23 cellular contexts compared by ENCODE assay signal in the genomic region with DNA sequence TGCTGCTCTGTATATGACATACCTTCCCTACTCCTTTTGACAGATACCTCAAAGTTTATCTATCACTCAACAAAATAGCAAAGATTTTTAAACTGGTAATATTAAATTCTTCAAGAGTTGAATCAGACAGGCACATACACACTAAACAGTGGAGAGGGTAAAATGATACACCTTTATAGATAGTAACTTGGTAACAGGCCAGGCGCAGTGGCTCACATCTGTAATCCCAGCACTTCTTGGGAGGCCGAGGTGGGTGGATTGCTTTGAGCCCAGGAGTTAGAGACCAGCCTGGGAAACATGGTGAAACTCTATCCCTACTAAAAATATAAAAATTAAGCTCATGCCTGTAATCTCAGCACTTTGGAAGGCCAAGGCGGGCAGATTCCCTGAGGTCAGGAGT. TPM values are rescaled to one million over a fixed set of nuclear protein-coding genes. Genes with fewer than 3 reads are reported as not detected.
DNase-seq lines count a peak whose midpoint lies in the region; ATAC-seq and TF ChIP-seq lines count a peak whose summit lies in the region.
"Had no signal": no experiment of that assay in that cellular context is flagged by ENCODE, and none has a peak within 500 bp of the region (broad histone marks: within the 10 kb centered on the region; RNA-seq: fewer than 3 reads in every experiment).

No MANE protein-coding gene starts in this region.

- H3K4me3 Mint-ChIP-seq in endodermal cell: no peak overlapping the region
- H3K4me3 Mint-ChIP-seq in stimulated activated effector memory CD8-positive, alpha-beta T cell treated with anti-CD3 and anti-CD28 coated beads, Interleukin-12 subunit alpha, Interleukin-12 subunit beta, amount 100 ng/mL, for 72 hours: no peak overlapping the region
- H3K4me3 Mint-ChIP-seq: B cell, GM23338 had no signal

- no peak for TF ChIP-seq CTCF in endodermal cell (conservative IDR thresholded peaks at IDR 0.05)

- H3K27me3 ChIP-seq in endodermal cell (ENCODE audit: control insufficient read depth, insufficient read depth, low read length, poor library complexity, severe bottlenecking): no peaks in the 10 kb centered on the region
- H3K27me3 ChIP-seq in effector memory CD4-positive, alpha-beta T cell (replicated peaks; ENCODE audit: control insufficient read depth, insufficient read depth, low read length, poor library complexity, severe bottlenecking): no peaks in the 10 kb centered on the region

- no peaks in the 10 kb centered on the region for H3K27me3 Mint-ChIP-seq in endodermal cell (ENCODE audit: insufficient read depth)
- H3K27me3 Mint-ChIP-seq: B cell had no signal

- H3K36me3 Mint-ChIP-seq in endodermal cell (ENCODE audit: low read depth): peaks cover 4% of the 10 kb centered on the region
- H3K36me3 Mint-ChIP-seq in stimulated activated effector memory CD8-positive, alpha-beta T cell treated with anti-CD3 and anti-CD28 coated beads, Interleukin-12 subunit alpha, Interleukin-12 subunit beta, amount 100 ng/mL, for 72 hours: peaks cover 18% of the 10 kb centered on the region

- H3K9me3 Mint-ChIP-seq in endodermal cell: no peaks in the 10 kb centered on the region
- no peaks in the 10 kb centered on the region for H3K9me3 Mint-ChIP-seq in stimulated activated effector memory CD8-positive, alpha-beta T cell treated with anti-CD3 and anti-CD28 coated beads, Interleukin-12 subunit alpha, Interleukin-12 subunit beta, amount 100 ng/mL, for 72 hours
- H3K9me3 Mint-ChIP-seq: GM23338 had no signal

- no peak for ATAC-seq in stimulated activated effector memory CD8-positive, alpha-beta T cell treated with anti-CD3 and anti-CD28 coated beads, Interleukin-12 subunit alpha, Interleukin-12 subunit beta, amount 100 ng/mL, for 72 hours
- no peak for ATAC-seq in GM19351 (IDR thresholded peaks at IDR 0.05; ENCODE audit: unreplicated experiment)
- no peak for ATAC-seq in HG03460 (IDR thresholded peaks at IDR 0.05; ENCODE audit: unreplicated experiment)
- ATAC-seq: GM23338, PC-3, SK-N-SH treated with all-trans-retinoic acid at 6 μM for 48 hours had no signal

- no peak overlapping the region for H3K9ac ChIP-seq in endodermal cell (ENCODE audit: extremely low read depth, low read length, poor library complexity, severe bottlenecking)

- DNase-seq in DMS 273 (lab: John Stamatoyannopoulos, UW; ENCODE audit: unreplicated experiment) (peak; percentile 16), DMS 273 treated with DMSO at 0.1 percent for 48 hours (lab: John Stamatoyannopoulos, UW) (no peak), Daoy (ENCODE audit: low read depth) (peak; percentile 33), endodermal cell (no peak)
- DNase-seq in stimulated activated effector memory CD8-positive, alpha-beta T cell treated with anti-CD3 and anti-CD28 coated beads, Interleukin-12 subunit alpha, Interleukin-12 subunit beta, amount 100 ng/mL, for 72 hours (ENCODE audit: low spot score in 2 of 2): no peak
- DNase-seq in effector memory CD4-positive, alpha-beta T cell: no peak
- DNase-seq: Calu3; KBM-7; NCI-H1105 treated with DMSO at 0.1 percent for 48 hours; NCI-H146; NCI-H1930; NCI-H446; NCI-H774; NK-92 treated with Interleukin-12 subunit alpha and Interleukin-12 subunit beta, amount 100 ng/mL, for 24 hours; PC-3 had no signal

- no peak overlapping the region for H3K4me3 ChIP-seq in endodermal cell (ENCODE audit: low read length)
- no peak overlapping the region for H3K4me3 ChIP-seq in effector memory CD4-positive, alpha-beta T cell (ENCODE audit: insufficient read depth, low read depth, low read length, poor library complexity, severe bottlenecking)
- H3K4me3 ChIP-seq: GM23338, HAP-1 had no signal

- no peaks in the 10 kb centered on the region for H3K9me3 ChIP-seq in endodermal cell (ENCODE audit: control insufficient read depth, low read length)
- H3K9me3 ChIP-seq in effector memory CD4-positive, alpha-beta T cell (ENCODE audit: control insufficient read depth, low read length): no peaks in the 10 kb centered on the region
- H3K9me3 ChIP-seq: HAP-1 had no signal

- no peak overlapping the region for H3K27ac ChIP-seq in endodermal cell (ENCODE audit: low read depth, low read length)
- H3K27ac ChIP-seq in effector memory CD4-positive, alpha-beta T cell (ENCODE audit: insufficient read depth, low read length, poor library complexity, severe bottlenecking): no peak overlapping the region
- H3K27ac ChIP-seq: 22Rv1, C4-2B had no signal

- H3K4me1 Mint-ChIP-seq in endodermal cell: peaks cover 20% of the 10 kb centered on the region
- peaks cover 48% of the 10 kb centered on the region for H3K4me1 Mint-ChIP-seq in stimulated activated effector memory CD8-positive, alpha-beta T cell treated with anti-CD3 and anti-CD28 coated beads, Interleukin-12 subunit alpha, Interleukin-12 subunit beta, amount 100 ng/mL, for 72 hours

- H3K27ac Mint-ChIP-seq in endodermal cell: peak overlapping the region; percentile 27
- H3K27ac Mint-ChIP-seq in stimulated activated effector memory CD8-positive, alpha-beta T cell treated with anti-CD3 and anti-CD28 coated beads, Interleukin-12 subunit alpha, Interleukin-12 subunit beta, amount 100 ng/mL, for 72 hours: peak overlapping the region; percentile 92
- H3K27ac Mint-ChIP-seq: B cell, GM23338 had no signal

- no peaks in the 10 kb centered on the region for H3K4me1 ChIP-seq in endodermal cell (ENCODE audit: control insufficient read depth, insufficient read depth, low read length)
- H3K4me1 ChIP-seq in effector memory CD4-positive, alpha-beta T cell (ENCODE audit: control insufficient read depth, insufficient read depth, low read length, poor library complexity, severe bottlenecking): peaks cover 22% of the 10 kb centered on the region

- WGBS in endodermal cell (ENCODE audit: insufficient coverage in 1 of 2, insufficient read length in 1 of 2), 2 experiments: 92 to 97% methylated on average over 3 of the region's 3 CpGs

- H3K36me3 ChIP-seq in endodermal cell (ENCODE audit: control insufficient read depth, insufficient read depth, low read length): peaks cover 4% of the 10 kb centered on the region
- H3K36me3 ChIP-seq in effector memory CD4-positive, alpha-beta T cell (ENCODE audit: control insufficient read depth, insufficient read depth, low read length): no peaks in the 10 kb centered on the region
- H3K36me3 ChIP-seq: HAP-1 had no signal

RNA-seq across cellular contexts. Expression of a gene that starts 23.2 kb away (rescaled TPM):
- total RNA-seq in Daoy (2014; rRNA removed; shearing (Covaris generic)): 8.8 and 9.4 TPM in 2 replicates
- total RNA-seq in endodermal cell: 10 to 100 TPM; 33.2 to 41.7 TPM
- 9.5 TPM for polyA plus RNA-seq in endodermal cell (2013, experiment 1 of 2)
- 10.1 TPM for polyA plus RNA-seq in endodermal cell (2013, experiment 2 of 2)

Comparison
In these comparisons a context has a peak if more than half of its experiments do, and no peak if none do; other contexts are left out.
1. DNase-seq: peak in DMS 273 (single experiment) and Daoy (single experiment); none in DMS 273 treated with DMSO at 0.1 percent for 48 hours (single experiment), endodermal cell (single experiment), stimulated activated effector memory CD8-positive, alpha-beta T cell treated with anti-CD3 and anti-CD28 coated beads, Interleukin-12 subunit alpha, Interleukin-12 subunit beta, amount 100 ng/mL, for 72 hours (0 of 2) and effector memory CD4-positive, alpha-beta T cell (0 of 3).